In the genomic region with DNA sequence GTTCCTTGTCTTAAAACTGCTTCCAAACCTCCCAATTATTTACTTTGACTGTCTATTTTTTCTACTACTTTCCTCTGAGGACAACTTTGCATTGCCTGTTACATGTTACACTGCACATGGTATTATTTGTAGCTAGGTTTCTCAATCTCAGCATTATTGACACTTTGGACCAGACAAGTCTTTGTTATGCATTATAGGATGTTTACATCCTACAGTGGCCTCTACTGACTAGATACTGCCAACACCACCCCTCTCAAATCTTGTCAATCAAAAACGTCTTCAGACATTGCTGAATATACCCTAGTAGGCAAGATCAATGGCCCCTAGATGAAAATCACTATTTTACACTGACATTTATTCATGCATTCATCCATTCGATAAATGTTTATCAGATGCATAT, we compare ENCODE assay signal across 10 cellular contexts.
DNase-seq lines count a peak whose midpoint lies in the region; ATAC-seq and TF ChIP-seq lines count a peak whose summit lies in the region.
"Had no signal": no experiment of that assay in that cellular context is flagged by ENCODE, and none has a peak within 500 bp of the region (broad histone marks: within the 10 kb centered on the region; RNA-seq: fewer than 3 reads in every experiment).

No MANE protein-coding gene starts in this region.

- ATAC-seq in GM18511 (IDR thresholded peaks at IDR 0.05; ENCODE audit: unreplicated experiment) (peak; percentile 81), GM21576 (IDR thresholded peaks at IDR 0.05; ENCODE audit: unreplicated experiment) (peak; percentile 64), HG03432 (IDR thresholded peaks at IDR 0.05; ENCODE audit: unreplicated experiment) (peak; percentile 73)

- H3K9me3 ChIP-seq in testis: no peaks in the 10 kb centered on the region

- no peaks in the 10 kb centered on the region for H3K4me1 ChIP-seq in testis

- H3K36me3 ChIP-seq in testis (ENCODE audit: low read depth, missing control alignments): no peaks in the 10 kb centered on the region

- 80 to 84% methylated on average over 2 of the region's 2 CpGs for WGBS in testis, 2 donors

- no peak for TF ChIP-seq POLR2A in testis (IDR thresholded peaks at IDR 0.05)

- H3K4me3 ChIP-seq in testis: no peak overlapping the region

- intact Hi-C loops in testis (cut with DNase I; ENCODE audit: low total_unique reads): no loop called here

- H3K27ac ChIP-seq in testis: no peak overlapping the region

- no peak for TF ChIP-seq CTCF in testis (IDR thresholded peaks at IDR 0.05)

- H3K27me3 ChIP-seq in testis: no peaks in the 10 kb centered on the region

- peak; percentile 54 for DNase-seq in medulla oblongata (ENCODE audit: extremely low spot score)
- no peak for DNase-seq in testis
- no peak for DNase-seq in hepatic stellate cell (ENCODE audit: low spot score)
- DNase-seq in stimulated activated CD4-positive, alpha-beta T cell treated with anti-CD3 and anti-CD28 coated beads, Interleukin-12 subunit alpha, Interleukin-12 subunit beta, amount 100 ng/mL, for 4 hours: no peak
- DNase-seq: KBM-7, NCI-H2081 treated with DMSO at 0.1 percent for 48 hours, RPMI8226 had no signal
